ENCODE assay signal across 10 cellular contexts in genomic region chr12:49094966-49095365, GRCh38. TPM values are rescaled to one million over a fixed set of nuclear protein-coding genes. Genes with fewer than 3 reads are reported as not detected.
DNase-seq lines count a peak whose midpoint lies in the region; ATAC-seq, FAIRE-seq and TF ChIP-seq lines count a peak whose summit lies in the region.
"Had no signal": no experiment of that assay in that cellular context is flagged by ENCODE, and none has a peak within 500 bp of the region (broad histone marks: within the 10 kb centered on the region; RNA-seq: fewer than 3 reads in every experiment).

No MANE protein-coding gene starts in this region.

- no peak overlapping the region for H2AFZ ChIP-seq in HepG2 (ENCODE audit: low read length)

- ATAC-seq in HepG2 (no peak), right lobe of liver (no peak)
- ATAC-seq: activated CD4-positive, CD25-positive, alpha-beta regulatory T cell treated with anti-CD3 and anti-CD28 coated beads, Interleukin-2, amount 50 U/mL, for 24 hours had no signal

- H4K20me1 ChIP-seq in HepG2 (ENCODE audit: insufficient read depth, low read length) = peaks cover 5% of the 10 kb centered on the region; the same call in 1 of the 2 replicates

- no peak overlapping the region for H3K4me2 ChIP-seq in HepG2 (ENCODE audit: low read depth, low read length)

- H3K27me3 Mint-ChIP-seq in chondrocyte (ENCODE audit: low read depth) = peaks cover 24% of the 10 kb centered on the region

- H3K4me1 ChIP-seq in HepG2 (ENCODE audit: insufficient read depth, low read length) (peaks cover 35% of the 10 kb centered on the region), right lobe of liver (peaks cover 0 to 23% (median 0%) of the 10 kb centered on the region in 4 donors), iPS-18a (ENCODE audit: control insufficient read depth, low read depth, low read length) (peaks cover 6% of the 10 kb centered on the region)

- H3K9ac ChIP-seq in HepG2 (ENCODE audit: insufficient read depth, low read depth, low read length) (no peak overlapping the region), iPS-18a (ENCODE audit: low read length) (no peak overlapping the region)

- CTCF ChIA-PET in HepG2 (lab: Yijun Ruan, JAX; ENCODE audit: low intra/inter-chr PET ratio, low total read pairs) = no interaction called here

- H3K4me3 ChIP-seq in HepG2 (replicated peaks in 1 of 3; ENCODE audit: insufficient read depth in 1 of 3, low read depth in 2 of 3, low read length in 3 of 3) = no peak overlapping the region
- H3K4me3 ChIP-seq in right lobe of liver = no peak overlapping the region
- peak overlapping the region; percentile 49 for H3K4me3 ChIP-seq in iPS-18a (ENCODE audit: low read length)

- no peak overlapping the region for H3K4me3 Mint-ChIP-seq in chondrocyte (ENCODE audit: unreplicated experiment)

- peaks cover 20% of the 10 kb centered on the region for H3K36me3 Mint-ChIP-seq in chondrocyte (ENCODE audit: low read depth)

- H3K36me3 ChIP-seq in HepG2 (replicated peaks in 1 of 2; ENCODE audit: control insufficient read depth in 1 of 2, insufficient read depth in 2 of 2, low read length in 2 of 2) (peaks cover 0 to 9% of the 10 kb centered on the region in 2 experiments; a peak in 1 of 5 replicates), right lobe of liver (peaks cover 0 to 22% (median 8%) of the 10 kb centered on the region in 4 donors), iPS-18a (ENCODE audit: control insufficient read depth, low read depth, low read length) (peaks cover 2% of the 10 kb centered on the region)

- H3K27me3 ChIP-seq in HepG2 (ENCODE audit: control insufficient read depth in 1 of 2, insufficient read depth in 2 of 2, low read length in 2 of 2) = peaks cover 9 to 50% of the 10 kb centered on the region in 2 experiments; a peak in 4 of 5 replicates
- H3K27me3 ChIP-seq in right lobe of liver = peaks cover 0 to 16% of the 10 kb centered on the region in 2 donors
- peaks cover 60% of the 10 kb centered on the region for H3K27me3 ChIP-seq in iPS-18a (ENCODE audit: control insufficient read depth, insufficient read depth, low read length)

- WGBS in HepG2 (ENCODE audit: low lambda C conversion rate) = 50% methylated on average over 2 of the region's 2 CpGs
- 89% methylated on average over 1 of the region's 2 CpGs for WGBS in right lobe of liver (ENCODE audit: insufficient coverage, low coverage, low lambda C conversion rate, missing lambda C conversion rate)

- DNase-seq in HepG2 (ENCODE audit: low spot score) (no peak), right lobe of liver (no peak), midbrain (lab: John Stamatoyannopoulos, UW) (no peak), chondrocyte (ENCODE audit: low spot score) (no peak), urothelium cell line (ENCODE audit: low spot score) (no peak)
- DNase-seq: Karpas-422; stimulated activated CD4-positive, alpha-beta T cell treated with anti-CD3 and anti-CD28 coated beads, Interleukin-12 subunit alpha, Interleukin-12 subunit beta, amount 100 ng/mL, for 4 hours had no signal

- in situ Hi-C loops in HepG2 (cut with HindIII; ENCODE audit: extremely low pct_ligation_motif_present, low pct_unique_long_range_greater_than_20kb) = no loop called here

- TF ChIP-seq RAD21 in HepG2 (CRISPR knock-in tag; IDR thresholded peaks at IDR 0.05) = no peak

- intact Hi-C loops in HepG2 (cut with micrococcal nuclease; ENCODE audit: unreplicated experiment) = no loop called here
- intact Hi-C loops in right lobe of liver (cut with DNase I) = no loop called here

- BruUV-seq in HepG2 (replicated peaks; lab: Mats Ljungman, UMichigan) = no TSS peak

- POLR2A ChIA-PET in HepG2 (lab: Yijun Ruan, JAX) = interaction anchor here (1.3 kb wide), 1 partner anchor 14 kb away, joined by 4 read pairs; no protein-coding TSS in a partner anchor

- TF ChIP-seq EP300 in HepG2 (IDR thresholded peaks at IDR 0.05; ENCODE audit: low read depth in 2 of 2, low read length in 2 of 2) = no peak
- TF ChIP-seq EP300 in HepG2 (CRISPR knock-in tag; IDR thresholded peaks at IDR 0.05; ENCODE audit: borderline replicate concordance) = no peak

- no peaks in the 10 kb centered on the region for H3K9me3 Mint-ChIP-seq in chondrocyte (ENCODE audit: low read depth)

- H3K27ac Mint-ChIP-seq in chondrocyte (ENCODE audit: unreplicated experiment) = no peak overlapping the region

- H3K9me3 ChIP-seq in HepG2 (ENCODE audit: low read length) (no peaks in the 10 kb centered on the region), right lobe of liver (no peaks in the 10 kb centered on the region), iPS-18a (ENCODE audit: control insufficient read depth, low read depth, low read length) (no peaks in the 10 kb centered on the region)

- H3K27ac ChIP-seq in HepG2 (ENCODE audit: extremely low read length, insufficient read depth, low read length) = no peak overlapping the region
- H3K27ac ChIP-seq in right lobe of liver = no peak overlapping the region
- H3K27ac ChIP-seq in iPS-18a (ENCODE audit: low read length) = no peak overlapping the region

- no peak for TF ChIP-seq POLR2A in HepG2 (IDR thresholded peaks at IDR 0.05; ENCODE audit: insufficient read depth in 1 of 2, low read depth in 2 of 2, low read length in 2 of 2)
- TF ChIP-seq POLR2A in right lobe of liver (IDR thresholded peaks at IDR 0.05) = no peak

- peaks cover 25% of the 10 kb centered on the region for H3K4me1 Mint-ChIP-seq in chondrocyte (ENCODE audit: low read depth)

- no peaks in the 10 kb centered on the region for H3K79me2 ChIP-seq in HepG2 (ENCODE audit: insufficient read depth, low read length)

- TF ChIP-seq CTCF in HepG2 (CRISPR knock-in tag; IDR thresholded peaks at IDR 0.05) = no peak
- TF ChIP-seq CTCF in right lobe of liver (IDR thresholded peaks at IDR 0.05) = no peak
- TF ChIP-seq CTCF in chondrocyte (IDR thresholded peaks at IDR 0.05) = no peak

- FAIRE-seq in HepG2 (lab: Jason Lieb, UNC) (no peak), urothelium cell line (lab: Jason Lieb, UNC) (no peak)
- FAIRE-seq: islet of Langerhans had no signal

RNA-seq across cellular contexts. Expression of gene DHH, which starts 0.4 kb away (rescaled TPM):
- total RNA-seq in HepG2 (2016; rRNA removed; fragmentation: Illumina TruSeq; extraction: Trizol) = not detected in 2 replicates
- total RNA-seq in HepG2 (2016; cell fraction: cytosol; rRNA removed; fragmentation: Illumina TruSeq; extraction: Trizol; ENCODE audit: low read depth) = not detected in 2 replicates
- not detected in 2 replicates for total RNA-seq in HepG2 (2016; cell fraction: insoluble cytoplasmic fraction; rRNA removed; fragmentation: Illumina TruSeq; extraction: Trizol)
- not detected in 2 replicates for total RNA-seq in HepG2 (2016; cell fraction: membrane; rRNA removed; fragmentation: Illumina TruSeq; extraction: Trizol)
- not detected in 2 replicates for total RNA-seq in HepG2 (2016; cell fraction: nucleus; rRNA removed; fragmentation: Illumina TruSeq; extraction: Trizol)
- polyA plus RNA-seq in HepG2 (2011; rRNA removed) = not detected in 2 replicates
- not detected in 2 replicates for polyA plus RNA-seq in HepG2 (2011; cell fraction: cytosol; rRNA removed)
- polyA plus RNA-seq in HepG2 (2011; cell fraction: nucleus; rRNA removed) = 0.03 and 0.10 TPM in 2 replicates
- not detected in 2 replicates for polyA plus RNA-seq in HepG2 (2012)
- polyA plus RNA-seq in HepG2 (2016; cell fraction: cytosol; fragmentation: Illumina TruSeq; extraction: Trizol; ENCODE audit: low read depth) = not detected in 2 replicates
- not detected in 2 replicates for polyA plus RNA-seq in HepG2 (2016; cell fraction: insoluble cytoplasmic fraction; fragmentation: Illumina TruSeq; extraction: Trizol; ENCODE audit: low read depth)
- polyA plus RNA-seq in HepG2 (2016; cell fraction: membrane; fragmentation: Illumina TruSeq; extraction: Trizol; ENCODE audit: low read depth) = not detected in 2 replicates
- polyA plus RNA-seq in HepG2 (2016; cell fraction: nucleus; fragmentation: Illumina TruSeq; extraction: Trizol; ENCODE audit: insufficient read depth, low read depth) = not detected in 2 replicates
- 0.07 TPM in 1 of 2 replicates, not detected in the other for polyA minus RNA-seq in HepG2 (2011; rRNA and poly(A)+ RNA removed; ENCODE audit: low replicate concordance)
- not detected in 2 replicates for polyA minus RNA-seq in HepG2 (2011; cell fraction: cytosol; rRNA and poly(A)+ RNA removed)
- 0.12 TPM in 1 of 2 replicates, not detected in the other for polyA minus RNA-seq in HepG2 (2011; cell fraction: nucleus; rRNA and poly(A)+ RNA removed)
- under 1 TPM in 3 of 6 experiments, not detected in 3; 0.04 to 0.13 (median 0.07) TPM for total RNA-seq in right lobe of liver
- total RNA-seq in chondrocyte = 0.07 TPM in 1 of 3 replicates, not detected in the others

RNA-seq across cellular contexts. Expression of gene LMBR1L, which starts 15.7 kb away (rescaled TPM):
- total RNA-seq in HepG2 (2016; rRNA removed; fragmentation: Illumina TruSeq; extraction: Trizol) (7.3 and 12.2 TPM in 2 replicates), right lobe of liver (10 to 100 TPM; 12.2 to 34.5 (median 16.3) TPM), chondrocyte (37.0 to 47.3 TPM (median 46.9 TPM) in 3 replicates)
- 9.1 and 9.7 TPM in 2 replicates for total RNA-seq in HepG2 (2016; cell fraction: cytosol; rRNA removed; fragmentation: Illumina TruSeq; extraction: Trizol; ENCODE audit: low read depth)
- 5.5 and 14.0 TPM in 2 replicates for total RNA-seq in HepG2 (2016; cell fraction: insoluble cytoplasmic fraction; rRNA removed; fragmentation: Illumina TruSeq; extraction: Trizol)
- 8.8 and 9.7 TPM in 2 replicates for total RNA-seq in HepG2 (2016; cell fraction: membrane; rRNA removed; fragmentation: Illumina TruSeq; extraction: Trizol)
- total RNA-seq in HepG2 (2016; cell fraction: nucleus; rRNA removed; fragmentation: Illumina TruSeq; extraction: Trizol) = 21.8 and 27.5 TPM in 2 replicates
- polyA plus RNA-seq in HepG2 (2011; rRNA removed) = 65.9 and 79.6 TPM in 2 replicates
- 25.4 and 26.4 TPM in 2 replicates for polyA plus RNA-seq in HepG2 (2011; cell fraction: cytosol; rRNA removed)
- polyA plus RNA-seq in HepG2 (2011; cell fraction: nucleus; rRNA removed) = 362 and 407 TPM in 2 replicates
- polyA plus RNA-seq in HepG2 (2012) = 51.5 and 57.5 TPM in 2 replicates
- polyA plus RNA-seq in HepG2 (2016; cell fraction: cytosol; fragmentation: Illumina TruSeq; extraction: Trizol; ENCODE audit: low read depth) = 2.1 and 2.4 TPM in 2 replicates
- polyA plus RNA-seq in HepG2 (2016; cell fraction: insoluble cytoplasmic fraction; fragmentation: Illumina TruSeq; extraction: Trizol; ENCODE audit: low read depth) = 4.7 TPM in 2 replicates
- 5.1 and 8.4 TPM in 2 replicates for polyA plus RNA-seq in HepG2 (2016; cell fraction: membrane; fragmentation: Illumina TruSeq; extraction: Trizol; ENCODE audit: low read depth)
- 41.9 and 51.4 TPM in 2 replicates for polyA plus RNA-seq in HepG2 (2016; cell fraction: nucleus; fragmentation: Illumina TruSeq; extraction: Trizol; ENCODE audit: insufficient read depth, low read depth)
- polyA minus RNA-seq in HepG2 (2011; rRNA and poly(A)+ RNA removed; ENCODE audit: low replicate concordance) = 29.1 and 80.1 TPM in 2 replicates
- polyA minus RNA-seq in HepG2 (2011; cell fraction: cytosol; rRNA and poly(A)+ RNA removed) = 14.6 and 15.4 TPM in 2 replicates
- polyA minus RNA-seq in HepG2 (2011; cell fraction: nucleus; rRNA and poly(A)+ RNA removed) = 87.2 and 109 TPM in 2 replicates

RNA-seq across cellular contexts. Expression of gene RHEBL1, which starts 25.2 kb away (rescaled TPM):
- total RNA-seq in HepG2 (2016; rRNA removed; fragmentation: Illumina TruSeq; extraction: Trizol) (1.4 and 1.6 TPM in 2 replicates), right lobe of liver (under 1 TPM in 5 of 6 experiments, not detected in 1; 0.17 to 0.60 (median 0.43) TPM), chondrocyte (0.64 to 0.95 TPM in 2 of 3 replicates, not detected in the other)
- 0.71 and 0.79 TPM in 2 replicates for total RNA-seq in HepG2 (2016; cell fraction: cytosol; rRNA removed; fragmentation: Illumina TruSeq; extraction: Trizol; ENCODE audit: low read depth)
- 1.5 and 1.9 TPM in 2 replicates for total RNA-seq in HepG2 (2016; cell fraction: insoluble cytoplasmic fraction; rRNA removed; fragmentation: Illumina TruSeq; extraction: Trizol)
- total RNA-seq in HepG2 (2016; cell fraction: membrane; rRNA removed; fragmentation: Illumina TruSeq; extraction: Trizol) = 0.62 and 1.0 TPM in 2 replicates
- 0.75 and 1.0 TPM in 2 replicates for total RNA-seq in HepG2 (2016; cell fraction: nucleus; rRNA removed; fragmentation: Illumina TruSeq; extraction: Trizol)
- 2.5 and 2.9 TPM in 2 replicates for polyA plus RNA-seq in HepG2 (2011; rRNA removed)
- polyA plus RNA-seq in HepG2 (2011; cell fraction: cytosol; rRNA removed) = 2.7 and 2.8 TPM in 2 replicates
- 2.0 and 2.7 TPM in 2 replicates for polyA plus RNA-seq in HepG2 (2011; cell fraction: nucleus; rRNA removed)
- 2.3 and 3.2 TPM in 2 replicates for polyA plus RNA-seq in HepG2 (2012)
- polyA plus RNA-seq in HepG2 (2016; cell fraction: cytosol; fragmentation: Illumina TruSeq; extraction: Trizol; ENCODE audit: low read depth) = 0.21 and 0.42 TPM in 2 replicates
- 1.2 and 1.3 TPM in 2 replicates for polyA plus RNA-seq in HepG2 (2016; cell fraction: insoluble cytoplasmic fraction; fragmentation: Illumina TruSeq; extraction: Trizol; ENCODE audit: low read depth)
- 0.52 and 0.79 TPM in 2 replicates for polyA plus RNA-seq in HepG2 (2016; cell fraction: membrane; fragmentation: Illumina TruSeq; extraction: Trizol; ENCODE audit: low read depth)
- 1.3 and 1.8 TPM in 2 replicates for polyA plus RNA-seq in HepG2 (2016; cell fraction: nucleus; fragmentation: Illumina TruSeq; extraction: Trizol; ENCODE audit: insufficient read depth, low read depth)
- 4.3 TPM in 2 replicates for polyA minus RNA-seq in HepG2 (2011; rRNA and poly(A)+ RNA removed; ENCODE audit: low replicate concordance)
- polyA minus RNA-seq in HepG2 (2011; cell fraction: cytosol; rRNA and poly(A)+ RNA removed) = 0.88 and 0.89 TPM in 2 replicates
- 0.62 and 0.90 TPM in 2 replicates for polyA minus RNA-seq in HepG2 (2011; cell fraction: nucleus; rRNA and poly(A)+ RNA removed)

RNA-seq across cellular contexts. Expression of gene KMT2D, which starts 34.4 kb away (rescaled TPM):
- total RNA-seq in HepG2 (2016; rRNA removed; fragmentation: Illumina TruSeq; extraction: Trizol) = 10.4 and 25.7 TPM in 2 replicates
- total RNA-seq in HepG2 (2016; cell fraction: cytosol; rRNA removed; fragmentation: Illumina TruSeq; extraction: Trizol; ENCODE audit: low read depth) = 3.8 and 5.1 TPM in 2 replicates
- 9.4 and 20.2 TPM in 2 replicates for total RNA-seq in HepG2 (2016; cell fraction: insoluble cytoplasmic fraction; rRNA removed; fragmentation: Illumina TruSeq; extraction: Trizol)
- 7.5 and 9.1 TPM in 2 replicates for total RNA-seq in HepG2 (2016; cell fraction: membrane; rRNA removed; fragmentation: Illumina TruSeq; extraction: Trizol)
- 25.5 and 28.3 TPM in 2 replicates for total RNA-seq in HepG2 (2016; cell fraction: nucleus; rRNA removed; fragmentation: Illumina TruSeq; extraction: Trizol)
- polyA plus RNA-seq in HepG2 (2011; rRNA removed) = 8.1 and 8.2 TPM in 2 replicates
- polyA plus RNA-seq in HepG2 (2011; cell fraction: cytosol; rRNA removed) = 5.0 and 6.5 TPM in 2 replicates
- polyA plus RNA-seq in HepG2 (2011; cell fraction: nucleus; rRNA removed) = 41.1 and 48.4 TPM in 2 replicates
- polyA plus RNA-seq in HepG2 (2012) = 20.0 and 20.6 TPM in 2 replicates
- polyA plus RNA-seq in HepG2 (2016; cell fraction: cytosol; fragmentation: Illumina TruSeq; extraction: Trizol; ENCODE audit: low read depth) = 0.52 and 0.66 TPM in 2 replicates
- polyA plus RNA-seq in HepG2 (2016; cell fraction: insoluble cytoplasmic fraction; fragmentation: Illumina TruSeq; extraction: Trizol; ENCODE audit: low read depth) = 18.4 and 23.1 TPM in 2 replicates
- polyA plus RNA-seq in HepG2 (2016; cell fraction: membrane; fragmentation: Illumina TruSeq; extraction: Trizol; ENCODE audit: low read depth) = 1.3 and 2.4 TPM in 2 replicates
- 78.2 and 102 TPM in 2 replicates for polyA plus RNA-seq in HepG2 (2016; cell fraction: nucleus; fragmentation: Illumina TruSeq; extraction: Trizol; ENCODE audit: insufficient read depth, low read depth)
- 12.2 and 28.0 TPM in 2 replicates for polyA minus RNA-seq in HepG2 (2011; rRNA and poly(A)+ RNA removed; ENCODE audit: low replicate concordance)
- polyA minus RNA-seq in HepG2 (2011; cell fraction: cytosol; rRNA and poly(A)+ RNA removed) = 19.4 and 23.5 TPM in 2 replicates
- 32.2 and 33.3 TPM in 2 replicates for polyA minus RNA-seq in HepG2 (2011; cell fraction: nucleus; rRNA and poly(A)+ RNA removed)
- 10 to 100 TPM; 28.6 to 35.4 (median 33.3) TPM for total RNA-seq in right lobe of liver
- total RNA-seq in chondrocyte = 65.4 to 73.8 TPM (median 70.7 TPM) in 3 replicates

RNA-seq across cellular contexts. Expression of gene TUBA1B, which starts 36.2 kb away (rescaled TPM):
- 1,275 and 1,742 TPM in 2 replicates for total RNA-seq in HepG2 (2016; rRNA removed; fragmentation: Illumina TruSeq; extraction: Trizol)
- total RNA-seq in HepG2 (2016; cell fraction: cytosol; rRNA removed; fragmentation: Illumina TruSeq; extraction: Trizol; ENCODE audit: low read depth) = 206 and 211 TPM in 2 replicates
- total RNA-seq in HepG2 (2016; cell fraction: insoluble cytoplasmic fraction; rRNA removed; fragmentation: Illumina TruSeq; extraction: Trizol) = 1,254 and 1,746 TPM in 2 replicates
- total RNA-seq in HepG2 (2016; cell fraction: membrane; rRNA removed; fragmentation: Illumina TruSeq; extraction: Trizol) = 303 and 313 TPM in 2 replicates
- total RNA-seq in HepG2 (2016; cell fraction: nucleus; rRNA removed; fragmentation: Illumina TruSeq; extraction: Trizol) = 412 and 422 TPM in 2 replicates
- polyA plus RNA-seq in HepG2 (2011; rRNA removed) = 1,008 and 1,353 TPM in 2 replicates
- polyA plus RNA-seq in HepG2 (2011; cell fraction: cytosol; rRNA removed) = 1,199 and 1,413 TPM in 2 replicates
- polyA plus RNA-seq in HepG2 (2011; cell fraction: nucleus; rRNA removed) = 271 and 295 TPM in 2 replicates
- polyA plus RNA-seq in HepG2 (2012) = 414 and 527 TPM in 2 replicates
- polyA plus RNA-seq in HepG2 (2016; cell fraction: cytosol; fragmentation: Illumina TruSeq; extraction: Trizol; ENCODE audit: low read depth) = 236 and 258 TPM in 2 replicates
- 2,014 and 2,064 TPM in 2 replicates for polyA plus RNA-seq in HepG2 (2016; cell fraction: insoluble cytoplasmic fraction; fragmentation: Illumina TruSeq; extraction: Trizol; ENCODE audit: low read depth)
- polyA plus RNA-seq in HepG2 (2016; cell fraction: membrane; fragmentation: Illumina TruSeq; extraction: Trizol; ENCODE audit: low read depth) = 268 and 293 TPM in 2 replicates
- polyA plus RNA-seq in HepG2 (2016; cell fraction: nucleus; fragmentation: Illumina TruSeq; extraction: Trizol; ENCODE audit: insufficient read depth, low read depth) = 567 and 603 TPM in 2 replicates
- 2,124 and 7,641 TPM in 2 replicates for polyA minus RNA-seq in HepG2 (2011; rRNA and poly(A)+ RNA removed; ENCODE audit: low replicate concordance)
- 381 and 450 TPM in 2 replicates for polyA minus RNA-seq in HepG2 (2011; cell fraction: cytosol; rRNA and poly(A)+ RNA removed)
- 183 and 194 TPM in 2 replicates for polyA minus RNA-seq in HepG2 (2011; cell fraction: nucleus; rRNA and poly(A)+ RNA removed)
- total RNA-seq in right lobe of liver = 100 to 1,000 TPM in 5 of 6 experiments, 10 to 100 TPM in 1; 90.3 to 370 (median 174) TPM
- total RNA-seq in chondrocyte = 544 to 857 TPM (median 551 TPM) in 3 replicates
